8 cellular contexts compared by ENCODE assay signal in genomic region chr2:164560181-164560792, GRCh38.
DNase-seq lines count a peak whose midpoint lies in the region; TF ChIP-seq lines count a peak whose summit lies in the region.

No MANE protein-coding gene starts in this region.

- H3K27ac ChIP-seq in brain microvascular endothelial cell = no peak overlapping the region

- H3K27ac Mint-ChIP-seq in mesothelial cell of epicardium = no peak overlapping the region
- H3K27ac Mint-ChIP-seq in activated T-cell treated with anti-CD3 and anti-CD28 coated beads, Interleukin-2, amount 50 U/mL, for 24 hours = no peak overlapping the region

- DNase-seq in A172 (ENCODE audit: low spot score) (peak; percentile 10), M059J (ENCODE audit: low read depth) (peak; percentile 17), brain microvascular endothelial cell (peak; percentile 23), mesothelial cell of epicardium (ENCODE audit: low spot score in 2 of 2, unreplicated experiment in 2 of 2) (no peak), T-helper 1 cell (no peak), GM19240 (ENCODE audit: insufficient read length, low spot score) (no peak)
- no peak for DNase-seq in activated T-cell treated with anti-CD3 and anti-CD28 coated beads, Interleukin-2, amount 50 U/mL, for 24 hours

- no peaks in the 10 kb centered on the region for H3K36me3 ChIP-seq in brain microvascular endothelial cell (replicated peaks)

- H3K9me3 Mint-ChIP-seq in mesothelial cell of epicardium = no peaks in the 10 kb centered on the region
- H3K9me3 Mint-ChIP-seq in activated T-cell treated with anti-CD3 and anti-CD28 coated beads, Interleukin-2, amount 50 U/mL, for 24 hours = no peaks in the 10 kb centered on the region

- in situ Hi-C loops in brain microvascular endothelial cell (cut with HindIII; ENCODE audit: low pct_ligation_motif_present, low sequenced_read_pairs) = no loop called here

- no peaks in the 10 kb centered on the region for H3K27me3 Mint-ChIP-seq in mesothelial cell of epicardium (ENCODE audit: low read depth)
- H3K27me3 Mint-ChIP-seq in activated T-cell treated with anti-CD3 and anti-CD28 coated beads, Interleukin-2, amount 50 U/mL, for 24 hours = no peaks in the 10 kb centered on the region

- H3K4me3 ChIP-seq in brain microvascular endothelial cell (ENCODE audit: low read depth, low read length) = no peak overlapping the region

- H3K36me3 Mint-ChIP-seq in mesothelial cell of epicardium = no peaks in the 10 kb centered on the region
- H3K36me3 Mint-ChIP-seq in activated T-cell treated with anti-CD3 and anti-CD28 coated beads, Interleukin-2, amount 50 U/mL, for 24 hours (ENCODE audit: low read depth) = no peaks in the 10 kb centered on the region

- no peaks in the 10 kb centered on the region for H3K27me3 ChIP-seq in brain microvascular endothelial cell (replicated peaks)

- no peak overlapping the region for H3K4me3 Mint-ChIP-seq in mesothelial cell of epicardium
- H3K4me3 Mint-ChIP-seq in activated T-cell treated with anti-CD3 and anti-CD28 coated beads, Interleukin-2, amount 50 U/mL, for 24 hours = no peak overlapping the region

- peaks cover 17% of the 10 kb centered on the region for H3K4me1 Mint-ChIP-seq in mesothelial cell of epicardium
- H3K4me1 Mint-ChIP-seq in activated T-cell treated with anti-CD3 and anti-CD28 coated beads, Interleukin-2, amount 50 U/mL, for 24 hours (ENCODE audit: low read depth) = no peaks in the 10 kb centered on the region

- TF ChIP-seq CTCF in GM12874 (IDR thresholded peaks at IDR 0.05; ENCODE audit: insufficient read depth, low read depth, low read length) (peak; percentile 39; the same call in 1 of the 2 replicates), brain microvascular endothelial cell (IDR thresholded peaks at IDR 0.05; ENCODE audit: low read depth, low read length, missing control alignments) (peak; percentile 41), mesothelial cell of epicardium (IDR thresholded peaks at IDR 0.05; ENCODE audit: unreplicated experiment) (peak; percentile 86)

Comparison
In these comparisons a context has a peak if more than half of its experiments do, and no peak if none do; other contexts are left out.
1. DNase-seq: peak in A172 (single experiment), M059J (single experiment) and brain microvascular endothelial cell (single experiment); none in mesothelial cell of epicardium (0 of 2), T-helper 1 cell (0 of 5), GM19240 (single experiment) and activated T-cell treated with anti-CD3 and anti-CD28 coated beads, Interleukin-2, amount 50 U/mL, for 24 hours (single experiment).
2. Peak in every context shown above with its lines, with median percentiles within 50 percentile points of each other: CTCF ChIP-seq.